Comparison of ENCODE assay signal across 8 cellular contexts in the genomic region with DNA sequence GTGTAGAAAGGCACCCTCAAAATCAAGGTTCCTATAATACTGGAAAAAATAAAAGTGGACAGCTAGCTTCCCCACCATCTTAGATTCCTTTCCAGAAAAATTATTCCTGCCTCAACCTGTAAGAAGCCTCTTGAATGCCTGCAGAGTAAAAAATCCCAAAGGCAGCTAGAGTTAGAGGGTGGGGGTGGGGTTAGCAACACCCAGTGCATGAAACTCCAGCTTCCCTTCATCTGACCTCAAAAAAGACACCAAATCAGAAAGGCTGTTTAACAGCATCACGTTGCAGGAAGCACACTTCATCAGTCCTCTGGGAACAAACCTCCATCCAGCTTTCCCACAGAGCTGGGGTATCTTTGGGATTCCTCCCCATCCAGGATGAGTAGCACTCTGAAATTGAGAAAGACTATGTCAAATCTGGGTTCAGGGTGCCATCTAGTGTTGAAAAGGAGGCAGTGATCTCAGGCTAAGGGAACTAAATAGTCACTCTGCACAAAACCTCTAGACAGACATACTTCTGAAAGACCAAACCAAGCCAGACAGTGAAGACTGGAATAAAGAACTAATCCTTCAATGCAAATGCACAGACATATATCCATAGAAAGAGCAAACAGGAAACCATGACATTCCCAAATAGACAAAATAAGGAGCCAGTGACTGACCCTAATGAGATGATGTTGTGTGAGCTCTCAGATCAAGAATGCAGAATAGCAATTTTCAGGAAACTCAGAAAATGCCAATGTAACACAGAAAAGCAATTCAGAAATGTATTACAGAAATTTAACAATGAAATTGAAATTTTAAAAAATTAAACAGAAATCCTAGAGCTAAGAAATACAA.
DNase-seq lines count a peak whose midpoint lies in the region; ATAC-seq and TF ChIP-seq lines count a peak whose summit lies in the region.

No MANE protein-coding gene starts in this region.

- CTCF ChIA-PET in CD8-positive, alpha-beta T cell (lab: Charles Lee): interaction anchor here (0.9 to 1.5 kb wide), 4 partner anchors 11 to 437 kb away, joined by 3 read pairs; no protein-coding TSS in a partner anchor

- no peak overlapping the region for H3K4me3 ChIP-seq in CD8-positive, alpha-beta T cell (ENCODE audit: low read depth, low read length)
- H3K4me3 ChIP-seq in mucosa of descending colon: no peak overlapping the region

- POLR2A ChIA-PET in CD8-positive, alpha-beta T cell (lab: Charles Lee): no interaction called here

- no peak for ATAC-seq in CD8-positive, alpha-beta T cell
- ATAC-seq in GM18517 (IDR thresholded peaks at IDR 0.05; ENCODE audit: unreplicated experiment): peak; percentile 85
- peak; percentile 85 for ATAC-seq in HG03378 (IDR thresholded peaks at IDR 0.05; ENCODE audit: unreplicated experiment)
- peak; percentile 60 for ATAC-seq in mucosa of descending colon
- ATAC-seq in HG03045 (IDR thresholded peaks at IDR 0.05; ENCODE audit: unreplicated experiment): no peak

- TF ChIP-seq CTCF in CD8-positive, alpha-beta T cell (IDR thresholded peaks at IDR 0.05): peak; percentile 28
- peak; percentile 32 for TF ChIP-seq CTCF in mucosa of descending colon (IDR thresholded peaks at IDR 0.05)

- H3K9me3 Mint-ChIP-seq in CD8-positive, alpha-beta T cell: peaks cover 10% of the 10 kb centered on the region

- intact Hi-C loops in CD8-positive, alpha-beta T cell (cut with DNase I, micrococcal nuclease): no loop called here
- intact Hi-C loops in mucosa of descending colon (cut with DNase I, micrococcal nuclease): no loop called here

- peaks cover 7% of the 10 kb centered on the region for H3K4me1 Mint-ChIP-seq in CD8-positive, alpha-beta T cell (ENCODE audit: low read depth)

- peaks cover 65% of the 10 kb centered on the region for H3K36me3 Mint-ChIP-seq in CD8-positive, alpha-beta T cell

- H3K36me3 ChIP-seq in CD8-positive, alpha-beta T cell (ENCODE audit: insufficient read depth, low read length): no peaks in the 10 kb centered on the region
- H3K36me3 ChIP-seq in mucosa of descending colon (ENCODE audit: low read depth): no peaks in the 10 kb centered on the region

- no peaks in the 10 kb centered on the region for H3K27me3 ChIP-seq in CD8-positive, alpha-beta T cell (ENCODE audit: insufficient read depth, low read length)

- no peaks in the 10 kb centered on the region for H3K9me3 ChIP-seq in CD8-positive, alpha-beta T cell (ENCODE audit: low read length)
- no peaks in the 10 kb centered on the region for H3K9me3 ChIP-seq in mucosa of descending colon

- no peaks in the 10 kb centered on the region for H3K4me1 ChIP-seq in CD8-positive, alpha-beta T cell (ENCODE audit: insufficient read depth, low read length)
- no peaks in the 10 kb centered on the region for H3K4me1 ChIP-seq in mucosa of descending colon (ENCODE audit: low read depth)

- DNase-seq in CD8-positive, alpha-beta T cell: peak in 1 of 7 experiments; percentile 12
- DNase-seq in RKO (ENCODE audit: low spot score): peak; percentile 68
- peak; percentile 57 for DNase-seq in dermis blood vessel endothelial cell
- DNase-seq in mucosa of descending colon: peak in 1 of 3 donors; percentile 10
- DNase-seq in DMS79 treated with DMSO at 0.1 percent for 48 hours (lab: John Stamatoyannopoulos, UW): no peak

- no peak overlapping the region for H3K27ac Mint-ChIP-seq in CD8-positive, alpha-beta T cell

- H3K4me3 Mint-ChIP-seq in CD8-positive, alpha-beta T cell: no peak overlapping the region

- H3K27ac ChIP-seq in CD8-positive, alpha-beta T cell (ENCODE audit: low read depth, low read length): no peak overlapping the region

- H3K27me3 Mint-ChIP-seq in CD8-positive, alpha-beta T cell (ENCODE audit: low read depth): no peaks in the 10 kb centered on the region

Comparison
In these comparisons a context has a peak if more than half of its experiments do, and no peak if none do; other contexts are left out.
1. ATAC-seq: peak in GM18517 (single experiment), HG03378 (single experiment) and mucosa of descending colon (single experiment); none in CD8-positive, alpha-beta T cell (single experiment) and HG03045 (single experiment).